ENCODE assay signal across 31 cellular contexts in the genomic region with DNA sequence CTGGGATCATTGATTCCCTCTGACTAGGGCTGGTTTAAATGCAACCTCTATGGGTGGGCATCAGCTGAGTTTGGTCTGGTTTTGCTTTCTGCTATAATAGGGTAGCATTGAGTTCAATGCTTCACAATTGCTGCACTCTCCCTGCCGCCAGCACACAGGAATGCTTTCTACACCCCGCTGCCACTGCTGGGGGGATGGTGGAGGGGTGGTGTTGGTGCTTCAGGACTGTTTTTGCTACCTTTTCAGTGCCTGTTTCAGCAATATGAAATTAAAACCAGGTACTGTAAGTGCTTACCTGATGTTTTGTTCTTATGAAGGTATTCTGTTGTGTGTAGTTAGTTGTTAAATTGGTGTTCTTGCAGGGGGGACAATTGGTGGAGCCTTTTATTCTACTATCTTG.
"Had no signal": no experiment of that assay in that cellular context is flagged by ENCODE, and none has a peak within 500 bp of the region (broad histone marks: within the 10 kb centered on the region; RNA-seq: fewer than 3 reads in every experiment).

No MANE protein-coding gene starts in this region.

- H3K36me3 ChIP-seq: adrenal gland, esophagus muscularis mucosa, gastrocnemius medialis, heart left ventricle had no signal

- H3K4me1 Mint-ChIP-seq: activated CD4-positive, alpha-beta T cell treated with anti-CD3 and anti-CD28 coated beads for 36 hours; activated CD4-positive, alpha-beta T cell treated with anti-CD3 and anti-CD28 coated beads, Interleukin-2, amount 10 ng/mL, durations not matched to agents 24 days and 14 days; activated naive CD8-positive, alpha-beta T cell treated with anti-CD3 and anti-CD28 coated beads for 36 hours had no signal

- H3K4me3 Mint-ChIP-seq: activated CD4-positive, alpha-beta memory T cell treated with anti-CD3 and anti-CD28 coated beads for 36 hours; activated CD4-positive, alpha-beta T cell treated with anti-CD3 and anti-CD28 coated beads for 36 hours; activated CD4-positive, alpha-beta T cell treated with anti-CD3 and anti-CD28 coated beads, Interleukin-2, amount 10 ng/mL, durations not matched to agents 24 days and 14 days; activated CD8-positive, alpha-beta memory T cell treated with anti-CD3 and anti-CD28 coated beads, Interleukin-2, amount 10 ng/mL, durations not matched to agents 7 days and 5 days; activated CD8-positive, alpha-beta T cell treated with anti-CD3 and anti-CD28 coated beads, Interleukin-2, amount 10 ng/mL, durations not matched to agents 7 days and 5 days; activated naive CD4-positive, alpha-beta T cell treated with anti-CD3 and anti-CD28 coated beads for 36 hours; activated naive CD4-positive, alpha-beta T cell treated with anti-CD3 and anti-CD28 coated beads, Interleukin-2, amount 50 U/mL, for 24 hours; activated naive CD8-positive, alpha-beta T cell treated with anti-CD3 and anti-CD28 coated beads for 36 hours; activated naive CD8-positive, alpha-beta T cell treated with anti-CD3 and anti-CD28 coated beads, Interleukin-2, amount 50 U/mL, for 24 hours; activated T-helper 1 cell treated with anti-CD3 and anti-CD28 coated beads, Interleukin-12 subunit alpha, Interleukin-12 subunit beta, Interleukin-2, Interleukin-4 antibody, amounts not matched to agents 30 ng/mL and 10 ng/mL and 1 ng/mL, durations not matched to agents 14 hours and 24 hours and 36 hours; effector memory CD8-positive, alpha-beta T cell had no signal

- H3K27me3 Mint-ChIP-seq: activated CD4-positive, alpha-beta memory T cell treated with anti-CD3 and anti-CD28 coated beads for 36 hours; activated CD4-positive, alpha-beta T cell treated with anti-CD3 and anti-CD28 coated beads for 36 hours; activated CD4-positive, alpha-beta T cell treated with anti-CD3 and anti-CD28 coated beads, Interleukin-2, amount 10 ng/mL, durations not matched to agents 24 days and 14 days; activated CD8-positive, alpha-beta memory T cell treated with anti-CD3 and anti-CD28 coated beads, Interleukin-2, amount 10 ng/mL, durations not matched to agents 7 days and 5 days; activated naive CD4-positive, alpha-beta T cell treated with anti-CD3 and anti-CD28 coated beads, Interleukin-2, amount 50 U/mL, for 24 hours; activated naive CD8-positive, alpha-beta T cell treated with anti-CD3 and anti-CD28 coated beads for 36 hours; activated naive CD8-positive, alpha-beta T cell treated with anti-CD3 and anti-CD28 coated beads, Interleukin-2, amount 50 U/mL, for 24 hours; effector memory CD8-positive, alpha-beta T cell had no signal

- H3K27ac Mint-ChIP-seq: activated CD4-positive, alpha-beta memory T cell treated with anti-CD3 and anti-CD28 coated beads for 36 hours; activated CD4-positive, alpha-beta T cell treated with anti-CD3 and anti-CD28 coated beads for 36 hours; activated CD4-positive, alpha-beta T cell treated with anti-CD3 and anti-CD28 coated beads, Interleukin-2, amount 10 ng/mL, durations not matched to agents 24 days and 14 days; activated CD8-positive, alpha-beta memory T cell treated with anti-CD3 and anti-CD28 coated beads, Interleukin-2, amount 10 ng/mL, durations not matched to agents 7 days and 5 days; activated CD8-positive, alpha-beta T cell treated with anti-CD3 and anti-CD28 coated beads, Interleukin-2, amount 10 ng/mL, durations not matched to agents 7 days and 5 days; activated naive CD4-positive, alpha-beta T cell treated with anti-CD3 and anti-CD28 coated beads for 36 hours; activated naive CD4-positive, alpha-beta T cell treated with anti-CD3 and anti-CD28 coated beads, Interleukin-2, amount 50 U/mL, for 24 hours; activated naive CD8-positive, alpha-beta T cell treated with anti-CD3 and anti-CD28 coated beads for 36 hours; activated naive CD8-positive, alpha-beta T cell treated with anti-CD3 and anti-CD28 coated beads, Interleukin-2, amount 50 U/mL, for 24 hours; activated T-helper 1 cell treated with anti-CD3 and anti-CD28 coated beads, Interleukin-12 subunit alpha, Interleukin-12 subunit beta, Interleukin-2, Interleukin-4 antibody, amounts not matched to agents 30 ng/mL and 10 ng/mL and 1 ng/mL, durations not matched to agents 14 hours and 24 hours and 36 hours; activated T-helper 2 cell treated with anti-CD3 and anti-CD28 coated beads, Interferon-gamma antibody, Interleukin-2, Interleukin-4, amounts not matched to agents 10 μg/mL and 5 μg/mL and 100 μg/mL, durations not matched to agents 14 hours and 24 hours and 36 hours; effector memory CD8-positive, alpha-beta T cell had no signal

- DNase-seq: activated CD4-positive, alpha-beta memory T cell treated with anti-CD3 and anti-CD28 coated beads for 36 hours; activated CD4-positive, alpha-beta T cell treated with anti-CD3 and anti-CD28 coated beads for 36 hours; activated CD4-positive, alpha-beta T cell treated with anti-CD3 and anti-CD28 coated beads, Interleukin-2, amount 10 ng/mL, durations not matched to agents 24 days and 14 days; activated CD4-positive, CD25-positive, alpha-beta regulatory T cell; activated CD4-positive, CD25-positive, alpha-beta regulatory T cell treated with anti-CD3 and anti-CD28 coated beads, Interleukin-2, amount 50 U/mL, for 72 hours; activated CD8-positive, alpha-beta memory T cell treated with anti-CD3 and anti-CD28 coated beads, Interleukin-2, amount 10 ng/mL, durations not matched to agents 7 days and 5 days; activated CD8-positive, alpha-beta memory T cell treated with anti-CD3 and anti-CD28 coated beads, Interleukin-2, amount 50 U/mL, for 4 hours; activated CD8-positive, alpha-beta T cell treated with anti-CD3 and anti-CD28 coated beads, Interleukin-2, amount 10 ng/mL, durations not matched to agents 7 days and 5 days; activated effector memory CD4-positive, alpha-beta T cell treated with anti-CD3 and anti-CD28 coated beads, Interleukin-2, amount 50 U/mL, for 16 hours; activated naive CD4-positive, alpha-beta T cell treated with anti-CD3 and anti-CD28 coated beads for 36 hours; activated naive CD8-positive, alpha-beta T cell treated with anti-CD3 and anti-CD28 coated beads for 36 hours; activated naive CD8-positive, alpha-beta T cell treated with anti-CD3 and anti-CD28 coated beads, Interleukin-2, amount 50 U/mL, for 24 hours; activated T-cell treated with anti-CD3 and anti-CD28 coated beads, Interleukin-2, amount 50 U/mL, for 1 hour; activated T-cell treated with anti-CD3 and anti-CD28 coated beads, Interleukin-2, amount 50 U/mL, for 48 hours; adrenal gland; amygdala; aorta; body of pancreas; caudate nucleus; cortex of kidney; dermis blood vessel endothelial cell; effector CD4-positive, alpha-beta T cell; effector memory CD8-positive, alpha-beta T cell; foreskin keratinocyte; gastrocnemius medialis; glutamatergic neuron; heart left ventricle had no signal

- H3K27me3 ChIP-seq: adrenal gland, body of pancreas, esophagus muscularis mucosa, foreskin keratinocyte, gastrocnemius medialis, heart left ventricle had no signal

- H3K9me3 Mint-ChIP-seq: activated CD4-positive, alpha-beta memory T cell treated with anti-CD3 and anti-CD28 coated beads for 36 hours; activated CD4-positive, alpha-beta T cell treated with anti-CD3 and anti-CD28 coated beads, Interleukin-2, amount 10 ng/mL, durations not matched to agents 24 days and 14 days; activated naive CD4-positive, alpha-beta T cell treated with anti-CD3 and anti-CD28 coated beads for 36 hours; activated naive CD4-positive, alpha-beta T cell treated with anti-CD3 and anti-CD28 coated beads, Interleukin-2, amount 50 U/mL, for 24 hours; activated naive CD8-positive, alpha-beta T cell treated with anti-CD3 and anti-CD28 coated beads for 36 hours; activated naive CD8-positive, alpha-beta T cell treated with anti-CD3 and anti-CD28 coated beads, Interleukin-2, amount 50 U/mL, for 24 hours; activated T-helper 1 cell treated with anti-CD3 and anti-CD28 coated beads, Interleukin-12 subunit alpha, Interleukin-12 subunit beta, Interleukin-2, Interleukin-4 antibody, amounts not matched to agents 30 ng/mL and 10 ng/mL and 1 ng/mL, durations not matched to agents 14 hours and 24 hours and 36 hours; activated T-helper 2 cell treated with anti-CD3 and anti-CD28 coated beads, Interferon-gamma antibody, Interleukin-2, Interleukin-4, amounts not matched to agents 10 μg/mL and 5 μg/mL and 100 μg/mL, durations not matched to agents 14 hours and 24 hours and 36 hours; effector memory CD8-positive, alpha-beta T cell had no signal

- H3K9me3 ChIP-seq: adrenal gland, body of pancreas, esophagus muscularis mucosa, gastrocnemius medialis, heart left ventricle had no signal

- ATAC-seq: activated CD4-positive, alpha-beta T cell treated with anti-CD3 and anti-CD28 coated beads for 36 hours; activated CD8-positive, alpha-beta memory T cell treated with anti-CD3 and anti-CD28 coated beads, Interleukin-2, amount 10 ng/mL, durations not matched to agents 7 days and 5 days; activated CD8-positive, alpha-beta T cell treated with anti-CD3 and anti-CD28 coated beads, Interleukin-2, amount 10 ng/mL, durations not matched to agents 7 days and 5 days; activated naive CD8-positive, alpha-beta T cell treated with anti-CD3 and anti-CD28 coated beads, Interleukin-2, amount 50 U/mL, for 24 hours; body of pancreas; effector memory CD8-positive, alpha-beta T cell; foreskin keratinocyte; gastrocnemius medialis; heart left ventricle had no signal

- H3K4me1 ChIP-seq: adrenal gland, body of pancreas, esophagus muscularis mucosa, foreskin keratinocyte, gastrocnemius medialis, heart left ventricle had no signal

- H3K4me3 ChIP-seq: adrenal gland, body of pancreas, esophagus muscularis mucosa, gastrocnemius medialis, heart left ventricle had no signal

- H3K27ac ChIP-seq: adrenal gland, body of pancreas, esophagus muscularis mucosa, foreskin keratinocyte, gastrocnemius medialis, heart left ventricle had no signal
